ENCODE assay signal across 17 cellular contexts in the genomic region with DNA sequence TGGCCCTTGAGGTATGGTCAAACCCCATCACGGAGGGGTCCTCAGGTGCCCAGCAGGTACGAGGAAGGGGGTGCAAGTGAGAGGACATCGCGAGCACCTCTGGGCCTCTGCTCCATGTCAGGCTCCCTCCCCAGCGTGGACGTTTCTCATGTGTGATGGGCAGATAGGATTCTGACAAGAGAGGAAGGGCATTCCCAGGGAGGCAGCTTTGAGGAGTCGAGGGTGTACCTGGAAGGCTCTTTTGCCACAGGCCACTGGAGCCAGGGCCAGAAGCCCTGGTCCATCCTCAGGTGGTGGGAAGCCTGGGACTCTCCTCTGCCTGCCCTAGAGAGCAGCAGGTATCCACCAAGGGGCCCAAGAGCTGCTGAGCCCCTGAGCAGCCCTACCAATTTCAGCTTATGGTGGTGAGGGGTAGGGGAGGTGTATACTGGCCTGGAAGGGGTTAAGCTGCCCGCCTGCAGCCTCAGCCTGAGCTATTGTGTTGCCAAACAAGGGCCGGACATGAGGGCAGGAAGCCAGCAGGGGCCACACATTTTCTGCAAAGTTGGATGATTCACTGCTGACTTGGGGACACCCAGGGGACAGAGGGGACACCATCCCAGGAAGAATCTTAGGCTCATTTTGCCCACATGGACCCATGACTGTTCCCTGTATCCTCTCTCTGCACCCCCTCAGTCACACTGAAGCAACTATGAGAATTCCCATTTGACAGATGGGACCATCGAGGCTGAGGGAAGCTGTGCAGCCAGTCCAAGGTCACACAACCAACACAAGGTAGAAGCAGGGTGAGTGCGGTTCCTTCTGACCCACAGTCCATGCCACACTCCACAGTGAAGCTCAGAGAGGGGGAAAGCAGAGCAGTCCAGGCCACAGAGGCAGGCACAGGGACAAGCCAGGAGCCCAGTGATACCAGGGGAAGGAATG. TPM values are rescaled to one million over a fixed set of nuclear protein-coding genes. Genes with fewer than 3 reads are reported as not detected.
A peak's percentile ranks its signal among the peaks of the same experiment; 100 is the strongest.
DNase-seq lines count a peak whose midpoint lies in the region; ATAC-seq, FAIRE-seq and TF ChIP-seq lines count a peak whose summit lies in the region.
"Had no signal": no experiment of that assay in that cellular context is flagged by ENCODE, and none has a peak within 500 bp of the region (broad histone marks: within the 10 kb centered on the region; RNA-seq: fewer than 3 reads in every experiment).

No MANE protein-coding gene starts in this region.

- H3K27ac ChIP-seq in HCT116 (ENCODE audit: low read depth, low read length) (no peak overlapping the region), cingulate gyrus (ENCODE audit: low read depth, low read length) (peak overlapping the region; percentile 29), gastrocnemius medialis (peak overlapping the region; percentile 75 to 84 (median 80))

- no peaks in the 10 kb centered on the region for H3K36me3 Mint-ChIP-seq in activated T-helper 17 cell treated with anti-CD3 and anti-CD28 coated beads, Interleukin-2, amount 50 U/mL, for 72 hours (ENCODE audit: low read depth)

- H3K9me3 ChIP-seq in HCT116 (ENCODE audit: control insufficient read depth in 1 of 2, insufficient read depth in 1 of 2, low read depth in 1 of 2, low read length in 2 of 2) (no peaks in the 10 kb centered on the region), iPS-15b (ENCODE audit: control insufficient read depth, insufficient read depth, low read length) (no peaks in the 10 kb centered on the region), gastrocnemius medialis (no peaks in the 10 kb centered on the region)

- TF ChIP-seq CTCF in HCT116 (IDR thresholded peaks at IDR 0.05 in 2 of 3, conservative IDR thresholded peaks at IDR 0.05 in 1 of 3; ENCODE audit: borderline replicate concordance in 1 of 3, insufficient read depth in 1 of 3, low read depth in 2 of 3, low read length in 2 of 3) (no peak), gastrocnemius medialis (IDR thresholded peaks at IDR 0.05 in 4 of 5, conservative IDR thresholded peaks at IDR 0.05 in 1 of 5) (no peak)

- intact Hi-C loops in HCT116 (cut with micrococcal nuclease) (no loop called here), gastrocnemius medialis (cut with DNase I; ENCODE audit: low total_unique reads) (no loop called here)

- H3K9ac ChIP-seq in HCT116 (ENCODE audit: low read length): no peak overlapping the region
- peak overlapping the region; percentile 5 for H3K9ac ChIP-seq in iPS-15b (ENCODE audit: low read depth, low read length)

- H3K9me2 ChIP-seq in HCT116 (ENCODE audit: insufficient read depth): no peaks in the 10 kb centered on the region

- CTCF ChIA-PET in HCT116 (lab: Charles Lee): interaction anchor here (1.8 kb wide), 1 partner anchor 11 kb away, joined by 12 read pairs; no protein-coding TSS in a partner anchor

- H4K20me1 ChIP-seq in HCT116 (ENCODE audit: insufficient read depth): no peaks in the 10 kb centered on the region

- no peak for FAIRE-seq in urothelium cell line (lab: Jason Lieb, UNC)
- FAIRE-seq: colon, GM12892 had no signal

- no TSS peak for BruUV-seq in HCT116 (replicated peaks; lab: Mats Ljungman, UMichigan)

- DNase-seq in HCT116 (ENCODE audit: low read depth, low spot score) (no peak), gastrocnemius medialis (no peak), urothelium cell line (ENCODE audit: low spot score) (no peak), NCI-H1417 treated with DMSO at 0.1 percent for 48 hours (lab: John Stamatoyannopoulos, UW) (no peak), NCI-H2029 (lab: John Stamatoyannopoulos, UW) (no peak)
- DNase-seq: activated naive CD4-positive, alpha-beta T cell treated with anti-CD3 and anti-CD28 coated beads, Interleukin-2, amount 50 U/mL, for 16 hours; AML-193; foreskin melanocyte; stimulated activated CD4-positive, alpha-beta T cell treated with anti-CD3 and anti-CD28 coated beads, Interleukin-15, amount 100 ng/mL, for 24 hours had no signal

- no peaks in the 10 kb centered on the region for H3K9me3 Mint-ChIP-seq in activated T-helper 17 cell treated with anti-CD3 and anti-CD28 coated beads, Interleukin-2, amount 50 U/mL, for 72 hours

- H3K4me1 Mint-ChIP-seq in activated T-helper 17 cell treated with anti-CD3 and anti-CD28 coated beads, Interleukin-2, amount 50 U/mL, for 72 hours: no peaks in the 10 kb centered on the region

- 0 out of 2 replicates have a peak, but pooled peaks have one; percentile 7 for ATAC-seq in HCT116
- no peak for ATAC-seq in gastrocnemius medialis
- no peak for ATAC-seq in activated T-helper 17 cell treated with anti-CD3 and anti-CD28 coated beads, Interleukin-2, amount 50 U/mL, for 72 hours (replicated peaks)

- H3K36me3 ChIP-seq in HCT116 (ENCODE audit: control insufficient read depth in 1 of 2, insufficient read depth in 2 of 2, low read length in 2 of 2) (no peaks in the 10 kb centered on the region), iPS-15b (ENCODE audit: control insufficient read depth, insufficient read depth, low read length) (no peaks in the 10 kb centered on the region), gastrocnemius medialis (no peaks in the 10 kb centered on the region)

- TF ChIP-seq POLR2A in HCT116 (IDR thresholded peaks at IDR 0.05; ENCODE audit: borderline replicate concordance, extremely low read depth, insufficient read depth, insufficient read length) (no peak), gastrocnemius medialis (IDR thresholded peaks at IDR 0.05) (no peak)

- no peak overlapping the region for H3K4me3 Mint-ChIP-seq in activated T-helper 17 cell treated with anti-CD3 and anti-CD28 coated beads, Interleukin-2, amount 50 U/mL, for 72 hours

- H3K79me2 ChIP-seq in HCT116 (ENCODE audit: insufficient read depth, low read length): no peaks in the 10 kb centered on the region

- no peak overlapping the region for H3K4me3 ChIP-seq in HCT116 (replicated peaks in 1 of 2; ENCODE audit: low read depth in 1 of 2, low read length in 2 of 2)
- no peak overlapping the region for H3K4me3 ChIP-seq in iPS-15b (ENCODE audit: low read depth, low read length)
- H3K4me3 ChIP-seq in gastrocnemius medialis: peak overlapping the region; percentile 49 to 58 (median 51)

- peaks cover 26% of the 10 kb centered on the region for H3K27me3 Mint-ChIP-seq in activated T-helper 17 cell treated with anti-CD3 and anti-CD28 coated beads, Interleukin-2, amount 50 U/mL, for 72 hours

- H3K27ac Mint-ChIP-seq in activated T-helper 17 cell treated with anti-CD3 and anti-CD28 coated beads, Interleukin-2, amount 50 U/mL, for 72 hours: no peak overlapping the region

- H3K4me2 ChIP-seq in HCT116 (ENCODE audit: low read length): no peak overlapping the region

- no peak overlapping the region for H2AFZ ChIP-seq in HCT116 (ENCODE audit: low read depth, low read length, poor library complexity, severe bottlenecking)

- no peak for TF ChIP-seq RAD21 in HCT116 (IDR thresholded peaks at IDR 0.05; ENCODE audit: low read depth)

- POLR2A ChIA-PET in HCT116 (lab: Charles Lee): no interaction called here

- H3K4me1 ChIP-seq in HCT116 (ENCODE audit: control insufficient read depth in 1 of 2, insufficient read depth in 2 of 2, low read length in 2 of 2) (peaks cover 0 to 16% of the 10 kb centered on the region in 2 experiments; a peak in 1 of 4 replicates), iPS-15b (ENCODE audit: control insufficient read depth, insufficient read depth, low read length) (peaks cover 7% of the 10 kb centered on the region), gastrocnemius medialis (peaks cover 0 to 5% of the 10 kb centered on the region in 2 donors)

- 0 out of 2 replicates have a peak, but pooled peaks cover 1% of the 10 kb centered on the region for H3K27me3 ChIP-seq in HCT116 (ENCODE audit: insufficient read depth, low read length)
- H3K27me3 ChIP-seq in iPS-15b (ENCODE audit: control insufficient read depth, insufficient read depth, low read length): no peaks in the 10 kb centered on the region
- H3K27me3 ChIP-seq in gastrocnemius medialis: no peaks in the 10 kb centered on the region

- in situ Hi-C loops in gastrocnemius medialis (cut with MboI; ENCODE audit: low sequenced_read_pairs in 4 of 4): no loop called here

- RAD21 ChIA-PET in HCT116 (lab: Charles Lee; ENCODE audit: low non-redundant PET in 1 of 2, low total read pairs in 2 of 2, uncharacterized antibody in 2 of 2, unreplicated experiment in 2 of 2): no interaction called here

TF ChIP-seq in HCT116, 20 proteins besides CTCF, POLR2A, EP300 and RAD21 (continues in another document):
- TF ChIP-seq, protein P1, sequence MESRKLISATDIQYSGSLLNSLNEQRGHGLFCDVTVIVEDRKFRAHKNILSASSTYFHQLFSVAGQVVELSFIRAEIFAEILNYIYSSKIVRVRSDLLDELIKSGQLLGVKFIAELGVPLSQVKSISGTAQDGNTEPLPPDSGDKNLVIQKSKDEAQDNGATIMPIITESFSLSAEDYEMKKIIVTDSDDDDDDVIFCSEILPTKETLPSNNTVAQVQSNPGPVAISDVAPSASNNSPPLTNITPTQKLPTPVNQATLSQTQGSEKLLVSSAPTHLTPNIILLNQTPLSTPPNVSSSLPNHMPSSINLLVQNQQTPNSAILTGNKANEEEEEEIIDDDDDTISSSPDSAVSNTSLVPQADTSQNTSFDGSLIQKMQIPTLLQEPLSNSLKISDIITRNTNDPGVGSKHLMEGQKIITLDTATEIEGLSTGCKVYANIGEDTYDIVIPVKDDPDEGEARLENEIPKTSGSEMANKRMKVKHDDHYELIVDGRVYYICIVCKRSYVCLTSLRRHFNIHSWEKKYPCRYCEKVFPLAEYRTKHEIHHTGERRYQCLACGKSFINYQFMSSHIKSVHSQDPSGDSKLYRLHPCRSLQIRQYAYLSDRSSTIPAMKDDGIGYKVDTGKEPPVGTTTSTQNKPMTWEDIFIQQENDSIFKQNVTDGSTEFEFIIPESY (IDR thresholded peaks at IDR 0.05; ENCODE audit: extremely low read depth, insufficient replicate concordance, low read length): no peak
- no peak for TF ChIP-seq SRF (IDR thresholded peaks at IDR 0.05; ENCODE audit: low read depth)
- TF ChIP-seq SIN3A (IDR thresholded peaks at IDR 0.05; ENCODE audit: low read depth): no peak

RNA-seq across cellular contexts. Expression of a gene that starts 1.7 kb away (rescaled TPM):
- total RNA-seq in HCT116 (2021; ENCODE audit: unreplicated experiment): 0.15 TPM
- polyA plus RNA-seq in HCT116 (2012): not detected in 2 replicates
- 10 to 100 TPM; 24.3 to 37.4 (median 31.7) TPM for total RNA-seq in gastrocnemius medialis
- not detected for total RNA-seq in activated T-helper 17 cell treated with anti-CD3 and anti-CD28 coated beads, Interleukin-2, amount 50 U/mL, for 72 hours
- total RNA-seq: NCI-H460; RPMI7951; T-helper 2 cell treated with Interferon-gamma antibody and Interleukin-4, amounts not matched to agents 100 ng/mL and 5 ng/mL, for 36 hours had no signal

RNA-seq across cellular contexts. Expression of a gene that starts 58.9 kb away (rescaled TPM):
- 0.61 TPM for total RNA-seq in HCT116 (2021; ENCODE audit: unreplicated experiment)
- polyA plus RNA-seq in HCT116 (2012): 1.2 and 1.8 TPM in 2 replicates
- not detected for total RNA-seq in gastrocnemius medialis
- total RNA-seq in activated T-helper 17 cell treated with anti-CD3 and anti-CD28 coated beads, Interleukin-2, amount 50 U/mL, for 72 hours: not detected
- total RNA-seq: T-helper 2 cell treated with Interferon-gamma antibody and Interleukin-4, amounts not matched to agents 100 ng/mL and 5 ng/mL, for 36 hours had no signal

Comparison
In these comparisons a context has a peak if more than half of its experiments do, and no peak if none do; other contexts are left out.
1. H3K4me3 ChIP-seq: peak in gastrocnemius medialis (4 of 4); none in HCT116 (0 of 2) and iPS-15b (single experiment).
2. RNA of a gene that starts 1.7 kb away (total RNA-seq): 24.3 to 37.4 TPM in gastrocnemius medialis; 0.15 TPM in HCT116 (single experiment) and not detected in activated T-helper 17 cell treated with anti-CD3 and anti-CD28 coated beads, Interleukin-2, amount 50 U/mL, for 72 hours; every median in the first group is over 10 times any median in the second.